In genomic region chr9:93675336-93676150, GRCh38 we compare ENCODE assay signal across 14 cellular contexts.
A peak's percentile ranks its signal among the peaks of the same experiment; 100 is the strongest.
DNase-seq lines count a peak whose midpoint lies in the region; ATAC-seq, FAIRE-seq and TF ChIP-seq lines count a peak whose summit lies in the region.
"Had no signal": no experiment of that assay in that cellular context is flagged by ENCODE, and none has a peak within 500 bp of the region (broad histone marks: within the 10 kb centered on the region; RNA-seq: fewer than 3 reads in every experiment).

No MANE protein-coding gene starts in this region.

- H3K4me1 ChIP-seq in pancreas = no peaks in the 10 kb centered on the region

- H3K4me3 ChIP-seq in pancreas = no peak overlapping the region
- H3K4me3 ChIP-seq: cardiac muscle cell, GM12878, lung had no signal

- DNase-seq in D341Med (ENCODE audit: low spot score) = peak; percentile 14
- peak; percentile 5 for DNase-seq in WTC11 (ENCODE audit: low spot score)
- peak; percentile 64 for DNase-seq in cardiac septum (ENCODE audit: low spot score)
- DNase-seq in pancreas = peak in 5 of 6 donors; percentile 7 to 67 (median 17)
- DNase-seq in NCI-H146 (lab: John Stamatoyannopoulos, UW) = no peak
- DNase-seq in T-helper 9 cell = no peak
- DNase-seq: DMS79 treated with DMSO at 0.1 percent for 48 hours had no signal

- FAIRE-seq in pancreas (lab: Jason Lieb, UNC) = no peak
- FAIRE-seq: GM12878 had no signal

- H3K36me3 Mint-ChIP-seq in WTC11 = no peaks in the 10 kb centered on the region

- H3K9me3 ChIP-seq in pancreas = no peaks in the 10 kb centered on the region

- intact Hi-C loops in cardiac septum (cut with DNase I) = no loop called here
- intact Hi-C loops in pancreas (cut with DNase I) = no loop called here

- no peaks in the 10 kb centered on the region for H3K27me3 Mint-ChIP-seq in WTC11 (ENCODE audit: low read depth)
- H3K27me3 Mint-ChIP-seq: B cell had no signal

- no peak for ATAC-seq in WTC11
- no peak for ATAC-seq in pancreas
- no peak for ATAC-seq in HG03378 (IDR thresholded peaks at IDR 0.05; ENCODE audit: unreplicated experiment)
- ATAC-seq in GM21528 (IDR thresholded peaks at IDR 0.05; ENCODE audit: low FRiP score, unreplicated experiment) = no peak
- ATAC-seq: GM12878 had no signal

- no peak overlapping the region for H3K27ac Mint-ChIP-seq in WTC11
- H3K27ac Mint-ChIP-seq: B cell had no signal

- WGBS in pancreas, 2 donors = 93 to 94% methylated on average over 16 of the region's 16 CpGs

- peaks cover 0 to 26% (median 0%) of the 10 kb centered on the region in 3 donors for H3K36me3 ChIP-seq in pancreas

- H3K27me3 ChIP-seq in pancreas = no peaks in the 10 kb centered on the region
- H3K27me3 ChIP-seq: cardiac muscle cell had no signal

- H3K27ac ChIP-seq in pancreas = no peak overlapping the region
- H3K27ac ChIP-seq: cardiac muscle cell, HL-60 had no signal

- H3K4me3 Mint-ChIP-seq in WTC11 = no peak overlapping the region
- H3K4me3 Mint-ChIP-seq: B cell had no signal

- no peak for TF ChIP-seq CTCF in WTC11 (IDR thresholded peaks at IDR 0.05)
- TF ChIP-seq CTCF in pancreas (IDR thresholded peaks at IDR 0.05) = no peak

- CTCF ChIA-PET in WTC11 (lab: Charles Lee) = no interaction called here

- no peaks in the 10 kb centered on the region for H3K4me1 Mint-ChIP-seq in WTC11
- H3K4me1 Mint-ChIP-seq: B cell had no signal

- H3K9me3 Mint-ChIP-seq in WTC11 = no peaks in the 10 kb centered on the region

- POLR2A ChIA-PET in WTC11 (lab: Charles Lee) = no interaction called here

TF ChIP-seq in WTC11, 78 proteins besides CTCF, POLR2A, EP300 and RAD21:
- no peak for TF ChIP-seq GABPB1 (CRISPR knock-in tag; IDR thresholded peaks at IDR 0.05)
- no peak for TF ChIP-seq NFYB (CRISPR knock-in tag; conservative IDR thresholded peaks at IDR 0.05; ENCODE audit: low read depth)
- no peak for TF ChIP-seq FOXJ3 (CRISPR knock-in tag; IDR thresholded peaks at IDR 0.05; ENCODE audit: borderline replicate concordance)
- no peak for TF ChIP-seq ZNF219 (CRISPR knock-in tag; IDR thresholded peaks at IDR 0.05; ENCODE audit: borderline replicate concordance)
- no peak for TF ChIP-seq NR2C2 (CRISPR knock-in tag; IDR thresholded peaks at IDR 0.05)
- TF ChIP-seq SP1 (CRISPR knock-in tag; conservative IDR thresholded peaks at IDR 0.05) = no peak
- TF ChIP-seq CDX4 (CRISPR knock-in tag; IDR thresholded peaks at IDR 0.05; ENCODE audit: borderline replicate concordance) = no peak
- TF ChIP-seq TEAD1 (CRISPR knock-in tag; IDR thresholded peaks at IDR 0.05) = no peak
- TF ChIP-seq ZMAT4 (CRISPR knock-in tag; IDR thresholded peaks at IDR 0.05) = no peak
- TF ChIP-seq MXD4 (CRISPR knock-in tag; IDR thresholded peaks at IDR 0.05; ENCODE audit: borderline replicate concordance) = no peak
- no peak for TF ChIP-seq TCF7 (CRISPR knock-in tag; IDR thresholded peaks at IDR 0.05; ENCODE audit: low read depth)

Comparison
In these comparisons a context has a peak if more than half of its experiments do, and no peak if none do; other contexts are left out.
1. DNase-seq: peak in D341Med (single experiment), WTC11 (single experiment), cardiac septum (single experiment) and pancreas (5 of 6); none in NCI-H146 (single experiment) and T-helper 9 cell (single experiment).